In the genomic region with DNA sequence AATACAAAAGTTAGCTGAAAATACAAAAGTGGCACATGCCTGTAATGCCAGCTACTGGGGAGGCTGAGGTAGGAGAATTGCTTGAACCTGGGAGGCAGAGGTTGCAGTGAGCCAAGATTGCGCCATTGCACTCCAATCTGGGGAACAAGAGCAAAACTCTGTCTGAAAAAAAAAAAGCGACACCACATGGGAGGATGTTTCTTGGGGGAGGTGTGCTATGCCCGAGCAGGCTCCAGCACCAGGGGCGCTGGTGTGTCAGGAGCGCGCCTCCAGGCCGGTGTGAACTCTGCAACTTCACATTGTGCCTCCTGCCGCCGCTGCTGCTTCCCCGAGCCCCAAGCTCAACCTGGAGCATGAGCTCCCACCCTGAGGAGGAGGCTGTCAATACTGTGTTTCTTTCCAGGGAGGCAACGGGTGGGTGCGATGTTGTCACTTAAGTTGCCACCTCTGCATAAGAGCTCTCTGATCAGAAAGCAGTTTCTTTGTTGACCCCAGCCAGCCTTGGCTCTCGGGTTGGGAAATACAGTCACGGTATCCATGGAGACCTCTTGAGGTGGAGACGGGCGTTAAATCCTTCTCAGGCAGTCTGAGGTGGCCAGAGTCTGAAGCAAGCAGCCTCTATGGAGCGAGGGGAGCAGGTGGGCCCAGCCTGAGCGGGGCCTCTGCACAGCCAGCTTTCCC, we compare ENCODE assay signal across 1 cellular context.
A peak's percentile ranks its signal among the peaks of the same experiment; 100 is the strongest.
TF ChIP-seq lines count a peak whose summit lies in the region.

No MANE protein-coding gene starts in this region.

TF ChIP-seq in K562, 482 proteins besides CTCF, POLR2A, EP300 and RAD21 (continued from another document and continues in another):
- no peak for TF ChIP-seq ZBTB40 (IDR thresholded peaks at IDR 0.05)
- TF ChIP-seq ZBTB40 (CRISPR knock-in tag; IDR thresholded peaks at IDR 0.05): no peak
- TF ChIP-seq MTA1 (IDR thresholded peaks at IDR 0.05; ENCODE audit: borderline replicate concordance): no peak
- TF ChIP-seq IRF9 (tag; IDR thresholded peaks at IDR 0.05): no peak
- no peak for TF ChIP-seq ATF6 (CRISPR knock-in tag; IDR thresholded peaks at IDR 0.05)
- TF ChIP-seq REST (CRISPR knock-in tag; IDR thresholded peaks at IDR 0.05; ENCODE audit: low read depth): no peak
- no peak for TF ChIP-seq ZNF444 (CRISPR knock-in tag; IDR thresholded peaks at IDR 0.05)
- no peak for TF ChIP-seq SRSF1 (IDR thresholded peaks at IDR 0.05; ENCODE audit: low read depth, low read length)
- TF ChIP-seq FOSL1 (tag; conservative IDR thresholded peaks at IDR 0.05): no peak
- TF ChIP-seq, protein P1, sequence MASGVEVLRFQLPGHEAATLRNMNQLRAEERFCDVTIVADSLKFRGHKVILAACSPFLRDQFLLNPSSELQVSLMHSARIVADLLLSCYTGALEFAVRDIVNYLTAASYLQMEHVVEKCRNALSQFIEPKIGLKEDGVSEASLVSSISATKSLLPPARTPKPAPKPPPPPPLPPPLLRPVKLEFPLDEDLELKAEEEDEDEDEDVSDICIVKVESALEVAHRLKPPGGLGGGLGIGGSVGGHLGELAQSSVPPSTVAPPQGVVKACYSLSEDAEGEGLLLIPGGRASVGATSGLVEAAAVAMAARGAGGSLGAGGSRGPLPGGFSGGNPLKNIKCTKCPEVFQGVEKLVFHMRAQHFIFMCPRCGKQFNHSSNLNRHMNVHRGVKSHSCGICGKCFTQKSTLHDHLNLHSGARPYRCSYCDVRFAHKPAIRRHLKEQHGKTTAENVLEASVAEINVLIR (CRISPR knock-in tag; IDR thresholded peaks at IDR 0.05): no peak
- TF ChIP-seq ZNF384 (IDR thresholded peaks at IDR 0.05; ENCODE audit: low read depth, low read length): peak; percentile 97
- no peak for TF ChIP-seq PYGO2 (tag; IDR thresholded peaks at IDR 0.05)
- 0 out of 2 replicates have a peak, but pooled peaks have one; percentile 26 for TF ChIP-seq XRCC5 (IDR thresholded peaks at IDR 0.05; ENCODE audit: low read depth, low read length)
- TF ChIP-seq CEBPZ (IDR thresholded peaks at IDR 0.05; ENCODE audit: borderline replicate concordance, low read depth, low read length): no peak
- TF ChIP-seq SMAD2 (IDR thresholded peaks at IDR 0.05; ENCODE audit: low read depth, low read length): no peak
- TF ChIP-seq ZNF76 (CRISPR knock-in tag; IDR thresholded peaks at IDR 0.05; ENCODE audit: borderline replicate concordance): no peak
- no peak for TF ChIP-seq ZNF197 (CRISPR knock-in tag; IDR thresholded peaks at IDR 0.05; ENCODE audit: low read depth)
- TF ChIP-seq ZNF696 (CRISPR knock-in tag; conservative IDR thresholded peaks at IDR 0.05): no peak
- TF ChIP-seq UBTF (IDR thresholded peaks at IDR 0.05; ENCODE audit: borderline replicate concordance in 1 of 2, low read depth in 2 of 2, low read length in 2 of 2): peak in 1 of 2 experiments; percentile 61; a peak in 1 of 4 replicates
- TF ChIP-seq, protein P2, sequence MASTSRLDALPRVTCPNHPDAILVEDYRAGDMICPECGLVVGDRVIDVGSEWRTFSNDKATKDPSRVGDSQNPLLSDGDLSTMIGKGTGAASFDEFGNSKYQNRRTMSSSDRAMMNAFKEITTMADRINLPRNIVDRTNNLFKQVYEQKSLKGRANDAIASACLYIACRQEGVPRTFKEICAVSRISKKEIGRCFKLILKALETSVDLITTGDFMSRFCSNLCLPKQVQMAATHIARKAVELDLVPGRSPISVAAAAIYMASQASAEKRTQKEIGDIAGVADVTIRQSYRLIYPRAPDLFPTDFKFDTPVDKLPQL (IDR thresholded peaks at IDR 0.05; ENCODE audit: extremely low read depth, insufficient read length): no peak
- TF ChIP-seq CGGBP1 (CRISPR knock-in tag; IDR thresholded peaks at IDR 0.05): no peak
- TF ChIP-seq HSF4 (CRISPR knock-in tag; IDR thresholded peaks at IDR 0.05; ENCODE audit: borderline replicate concordance): no peak
